ENCODE assay signal across 15 cellular contexts in the genomic region with DNA sequence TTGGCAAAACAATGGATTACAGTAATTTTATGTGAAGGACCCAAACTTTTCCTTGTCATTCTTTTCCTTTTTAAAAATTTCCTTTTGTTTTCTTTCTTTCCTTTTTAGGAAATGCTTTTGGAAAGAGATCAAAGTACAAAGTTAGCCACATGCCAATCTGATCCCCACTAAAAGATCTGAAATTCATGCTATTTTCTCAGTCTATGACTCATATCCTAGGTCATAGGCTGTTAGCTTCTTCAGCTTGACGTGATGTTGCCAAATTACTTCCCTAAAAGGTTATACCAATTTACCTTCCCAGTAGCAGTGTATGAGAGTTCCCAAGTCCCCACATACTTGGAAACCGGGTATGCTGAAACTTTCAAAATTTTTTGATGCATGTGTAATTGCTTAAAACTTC.
DNase-seq lines count a peak whose midpoint lies in the region; ATAC-seq and TF ChIP-seq lines count a peak whose summit lies in the region.
"Had no signal": no experiment of that assay in that cellular context is flagged by ENCODE, and none has a peak within 500 bp of the region (broad histone marks: within the 10 kb centered on the region; RNA-seq: fewer than 3 reads in every experiment).

No MANE protein-coding gene starts in this region.

- in situ Hi-C loops in astrocyte of the spinal cord (cut with HindIII; ENCODE audit: low sequenced_read_pairs), result no loop called here

- ATAC-seq in HG03354 (IDR thresholded peaks at IDR 0.05; ENCODE audit: poor library complexity, severe bottlenecking, unreplicated experiment) (no peak), upper lobe of left lung (ENCODE audit: low FRiP score in 2 of 2) (no peak)
- ATAC-seq: psoas muscle; stimulated activated naive CD8-positive, alpha-beta T cell treated with anti-CD3 and anti-CD28 coated beads, Interleukin-15, amount 100 ng/mL, for 72 hours had no signal

- no peaks in the 10 kb centered on the region for H3K4me1 ChIP-seq in upper lobe of left lung
- H3K4me1 ChIP-seq: psoas muscle had no signal

- no peaks in the 10 kb centered on the region for H3K9me3 ChIP-seq in upper lobe of left lung
- H3K9me3 ChIP-seq: psoas muscle had no signal

- no peak for TF ChIP-seq EP300 in upper lobe of left lung (IDR thresholded peaks at IDR 0.05)

- DNase-seq in AG10803 (ENCODE audit: low read depth) (peak; percentile 65), HT1080 (ENCODE audit: low read depth) (peak; percentile 73), astrocyte of the spinal cord (ENCODE audit: low read depth, low spot score) (peak; percentile 82), kidney epithelial cell (ENCODE audit: low read depth) (peak; percentile 56), NCI-H226 (no peak), upper lobe of left lung (no peak)
- no peak for DNase-seq in activated T-cell treated with anti-CD3 and anti-CD28 coated beads, Interleukin-2, amount 50 U/mL, for 1 hour
- DNase-seq: activated CD8-positive, alpha-beta memory T cell treated with anti-CD3 and anti-CD28 coated beads, Interleukin-2, amount 50 U/mL, for 48 hours; amniotic stem cell; CD4-positive, CD25-positive, alpha-beta regulatory T cell; effector memory CD4-positive, alpha-beta T cell; psoas muscle; stimulated activated naive CD8-positive, alpha-beta T cell treated with anti-CD3 and anti-CD28 coated beads, Interleukin-15, amount 100 ng/mL, for 72 hours; WERI-Rb-1 had no signal

- TF ChIP-seq POLR2A in upper lobe of left lung (IDR thresholded peaks at IDR 0.05), result no peak

- no peaks in the 10 kb centered on the region for H3K36me3 ChIP-seq in kidney epithelial cell (ENCODE audit: control insufficient read depth, insufficient read depth, low read length)
- no peaks in the 10 kb centered on the region for H3K36me3 ChIP-seq in upper lobe of left lung
- H3K36me3 ChIP-seq: WERI-Rb-1 had no signal

- no peak overlapping the region for H3K4me3 ChIP-seq in AG10803 (ENCODE audit: low read length)
- no peak overlapping the region for H3K4me3 ChIP-seq in astrocyte of the spinal cord (ENCODE audit: low read depth, low read length)
- no peak overlapping the region for H3K4me3 ChIP-seq in kidney epithelial cell (ENCODE audit: low read depth, low read length)
- H3K4me3 ChIP-seq in upper lobe of left lung, result no peak overlapping the region
- H3K4me3 ChIP-seq: psoas muscle had no signal

- TF ChIP-seq CTCF in AG10803 (conservative IDR thresholded peaks at IDR 0.05; ENCODE audit: low read length) (no peak), astrocyte of the spinal cord (IDR thresholded peaks at IDR 0.05; ENCODE audit: low read depth, low read length) (no peak), kidney epithelial cell (IDR thresholded peaks at IDR 0.05; ENCODE audit: insufficient read depth, low read length, poor library complexity, severe bottlenecking) (no peak), upper lobe of left lung (IDR thresholded peaks at IDR 0.05) (no peak)

- H3K27ac ChIP-seq in upper lobe of left lung, result no peak overlapping the region
- H3K27ac ChIP-seq: psoas muscle, WERI-Rb-1 had no signal

- no peaks in the 10 kb centered on the region for H3K27me3 ChIP-seq in kidney epithelial cell (ENCODE audit: control insufficient read depth, insufficient read depth, low read length)
- H3K27me3 ChIP-seq in upper lobe of left lung, result no peaks in the 10 kb centered on the region

- WGBS in upper lobe of left lung, 2 donors, result 37 to 43% methylated on average over 2 of the region's 2 CpGs

Comparison
In these comparisons a context has a peak if more than half of its experiments do, and no peak if none do; other contexts are left out.
1. DNase-seq: peak in AG10803 (single experiment), HT1080 (single experiment), astrocyte of the spinal cord (single experiment) and kidney epithelial cell (single experiment); none in NCI-H226 (single experiment), activated T-cell treated with anti-CD3 and anti-CD28 coated beads, Interleukin-2, amount 50 U/mL, for 1 hour (single experiment) and upper lobe of left lung (0 of 2).